Comparison of ENCODE assay signal across 9 cellular contexts in genomic region chr2:85433511-85434089, GRCh38. TPM values are rescaled to one million over a fixed set of nuclear protein-coding genes. Genes with fewer than 3 reads are reported as not detected.
A peak's percentile ranks its signal among the peaks of the same experiment; 100 is the strongest.
DNase-seq lines count a peak whose midpoint lies in the region; ATAC-seq and TF ChIP-seq lines count a peak whose summit lies in the region.
"Had no signal": no experiment of that assay in that cellular context is flagged by ENCODE, and none has a peak within 500 bp of the region (broad histone marks: within the 10 kb centered on the region; RNA-seq: fewer than 3 reads in every experiment).

No MANE protein-coding gene starts in this region.

- no peaks in the 10 kb centered on the region; the same call in 2 of the 3 replicates for H3K9me3 Mint-ChIP-seq in GM23338
- H3K9me3 Mint-ChIP-seq: IgD-negative memory B cell had no signal

- peak overlapping the region; percentile 72; the same call in 1 of the 2 replicates for H2AFZ ChIP-seq in GM23338

- no peaks in the 10 kb centered on the region for H3K79me2 ChIP-seq in GM23338 (replicated peaks; ENCODE audit: insufficient read depth)

- no peaks in the 10 kb centered on the region for H3K9me3 ChIP-seq in psoas muscle
- no peaks in the 10 kb centered on the region for H3K9me3 ChIP-seq in T-helper 17 cell (ENCODE audit: control insufficient read depth, low read length, poor library complexity, severe bottlenecking)

- H3F3A ChIP-seq in GM23338 (replicated peaks; ENCODE audit: low read depth): peaks cover 21% of the 10 kb centered on the region

- H3K4me1 Mint-ChIP-seq in GM23338 (peaks cover 58% of the 10 kb centered on the region), T-helper 17 cell (peaks cover 17% of the 10 kb centered on the region)

- H3K27me3 ChIP-seq in GM23338 (ENCODE audit: insufficient read depth) (no peaks in the 10 kb centered on the region), psoas muscle (ENCODE audit: insufficient read depth in 3 of 3, low read length in 2 of 3) (no peaks in the 10 kb centered on the region)

- H3K4me2 ChIP-seq in GM23338: no peak overlapping the region

- intact Hi-C loops in Right ventricle myocardium inferior (cut with DNase I): no loop called here
- intact Hi-C loops in psoas muscle (cut with DNase I): loop anchor here in 1 of 2 donors (2.0 kb wide), 1 partner anchor 71 kb away; no protein-coding TSS in a partner anchor

- H3K4me3 Mint-ChIP-seq in GM23338 (no peak overlapping the region; the same call in 2 of the 3 replicates), T-helper 17 cell (no peak overlapping the region)
- H3K4me3 Mint-ChIP-seq: IgD-negative memory B cell had no signal

- H3K9me2 ChIP-seq in GM23338 (ENCODE audit: insufficient read depth): no peaks in the 10 kb centered on the region

- 16 to 22% (median 20%) methylated on average over 6 of the region's 6 CpGs for whole genome bisulfite sequencing in psoas muscle, 3 donors

- no peak for ATAC-seq in GM23338
- ATAC-seq in Right ventricle myocardium inferior: peak; percentile 82
- peak; percentile 78 to 86 (median 81) for ATAC-seq in psoas muscle
- no peak for ATAC-seq in T-helper 17 cell

- H3K36me3 ChIP-seq in GM23338 (ENCODE audit: insufficient read depth) (no peaks in the 10 kb centered on the region), psoas muscle (ENCODE audit: insufficient read depth in 1 of 2, low read depth in 1 of 2) (no peaks in the 10 kb centered on the region)

- no peaks in the 10 kb centered on the region for H4K20me1 ChIP-seq in GM23338 (replicated peaks; ENCODE audit: insufficient read depth)

- H3K4me3 ChIP-seq in GM23338 (no peak overlapping the region), psoas muscle (peak overlapping the region; percentile 2)

- H3K27ac ChIP-seq in GM23338 (ENCODE audit: low read depth): no peak overlapping the region
- H3K27ac ChIP-seq in psoas muscle: peak overlapping the region; percentile 78

- peaks cover 65% of the 10 kb centered on the region for H3K4me1 ChIP-seq in GM23338 (ENCODE audit: insufficient read depth)
- peaks cover 42% of the 10 kb centered on the region for H3K4me1 ChIP-seq in psoas muscle

- DNase-seq in GM23338 (ENCODE audit: low spot score) (peak; percentile 48), SW480 (ENCODE audit: low spot score) (peak; percentile 63), Right ventricle myocardium inferior (ENCODE audit: missing footprints) (peak; percentile 92), psoas muscle (peak; percentile 92 to 97), NCI-H1436 treated with DMSO at 0.1 percent for 48 hours (lab: John Stamatoyannopoulos, UW) (no peak), NCI-H1048 (lab: John Stamatoyannopoulos, UW) (no peak), T-helper 17 cell (no peak)
- DNase-seq in stimulated activated CD4-positive, alpha-beta T cell treated with anti-CD3 and anti-CD28 coated beads, Interleukin-4, amount 100 ng/mL, for 24 hours: no peak

- H3K27me3 Mint-ChIP-seq in GM23338 (ENCODE audit: insufficient read depth, low read depth, poor library complexity): peaks cover 25% of the 10 kb centered on the region
- H3K27me3 Mint-ChIP-seq in T-helper 17 cell: no peaks in the 10 kb centered on the region
- H3K27me3 Mint-ChIP-seq: IgD-negative memory B cell had no signal

- H3K27ac Mint-ChIP-seq in GM23338 (no peak overlapping the region), T-helper 17 cell (no peak overlapping the region)
- H3K27ac Mint-ChIP-seq: IgD-negative memory B cell had no signal

- no peaks in the 10 kb centered on the region for H3K36me3 Mint-ChIP-seq in GM23338 (ENCODE audit: low read depth)
- H3K36me3 Mint-ChIP-seq in T-helper 17 cell (ENCODE audit: low read depth): no peaks in the 10 kb centered on the region
- H3K36me3 Mint-ChIP-seq: IgD-negative memory B cell had no signal

- no peak for TF ChIP-seq CTCF in GM23338 (conservative IDR thresholded peaks at IDR 0.05; ENCODE audit: low read depth in 2 of 2)
- no peak for TF ChIP-seq CTCF in psoas muscle (IDR thresholded peaks at IDR 0.05)

TF ChIP-seq in GM23338, 12 proteins besides CTCF, POLR2A, EP300 and RAD21 (continues in another document):
- TF ChIP-seq ZNF114 (CRISPR knock-in tag; IDR thresholded peaks at IDR 0.05) (no peak), CREB1 (CRISPR knock-in tag; IDR thresholded peaks at IDR 0.05; ENCODE audit: low read depth) (no peak), ZNF331 (CRISPR knock-in tag; IDR thresholded peaks at IDR 0.05; ENCODE audit: low read depth) (no peak), STAT1 (IDR thresholded peaks at IDR 0.05; ENCODE audit: unreplicated experiment) (no peak), REST (IDR thresholded peaks at IDR 0.05; ENCODE audit: unreplicated experiment) (no peak)

RNA-seq across cellular contexts. Expression of gene SH2D6, which starts 15.1 kb away (rescaled TPM):
- not detected in 2 replicates for total RNA-seq in GM23338 (2014; rRNA removed; shearing (Covaris generic))
- polyA plus RNA-seq in GM23338 (2016; fragmentation: Nextera tagmentation; extraction: Ambion mirVana) (0.26 and 0.37 TPM in 2 replicates), psoas muscle (1 to 10 TPM in 1 of 3 donors, under 1 TPM in 2; 0.25 to 1.1 (median 0.77) TPM)
- total RNA-seq in Right ventricle myocardium inferior (not detected), psoas muscle (1 to 10 TPM in 1 of 4 donors, under 1 TPM in 2, not detected in 1; 0.48 to 1.4 (median 0.62) TPM), T-helper 17 cell (under 1 TPM; 0.26 to 0.40 TPM)
- polyA plus RNA-seq: IgD-negative memory B cell had no signal

RNA-seq across cellular contexts. Expression of gene CAPG, which starts 23.4 kb away (rescaled TPM):
- total RNA-seq in GM23338 (2014; rRNA removed; shearing (Covaris generic)): 75.2 and 88.7 TPM in 2 replicates
- 104 and 115 TPM in 2 replicates for polyA plus RNA-seq in GM23338 (2016; fragmentation: Nextera tagmentation; extraction: Ambion mirVana)
- total RNA-seq in Right ventricle myocardium inferior: 5.2 TPM
- total RNA-seq in psoas muscle: 10 to 100 TPM in 1 of 4 donors, 1 to 10 TPM in 3; 4.2 to 11.1 (median 8.6) TPM
- polyA plus RNA-seq in psoas muscle: 10 to 100 TPM in 1 of 3 donors, 1 to 10 TPM in 2; 2.8 to 10.2 (median 6.6) TPM
- total RNA-seq in T-helper 17 cell: 10 to 100 TPM; 51.6 to 90.3 TPM

Comparison
In these comparisons a context has a peak if more than half of its experiments do, and no peak if none do; other contexts are left out.
1. ATAC-seq: peak in Right ventricle myocardium inferior (single experiment) and psoas muscle (4 of 4); none in GM23338 (single experiment) and T-helper 17 cell (single experiment).
2. DNase-seq: peak in GM23338 (single experiment), SW480 (single experiment), Right ventricle myocardium inferior (single experiment) and psoas muscle (2 of 2); none in NCI-H1436 treated with DMSO at 0.1 percent for 48 hours (single experiment), stimulated activated CD4-positive, alpha-beta T cell treated with anti-CD3 and anti-CD28 coated beads, Interleukin-4, amount 100 ng/mL, for 24 hours (single experiment), NCI-H1048 (single experiment) and T-helper 17 cell (0 of 3).